In genomic region chr2:47208852-47209606, GRCh38 we compare ENCODE assay signal across 15 cellular contexts. TPM values are rescaled to one million over a fixed set of nuclear protein-coding genes. Genes with fewer than 3 reads are reported as not detected.
A peak's percentile ranks its signal among the peaks of the same experiment; 100 is the strongest.
DNase-seq lines count a peak whose midpoint lies in the region; ATAC-seq and TF ChIP-seq lines count a peak whose summit lies in the region.
"Had no signal": no experiment of that assay in that cellular context is flagged by ENCODE, and none has a peak within 500 bp of the region (broad histone marks: within the 10 kb centered on the region; RNA-seq: fewer than 3 reads in every experiment).

No MANE protein-coding gene starts in this region.

- POLR2A ChIA-PET in Caco-2 (lab: Charles Lee), result no interaction called here

- H3K27ac Mint-ChIP-seq in Caco-2 (ENCODE audit: unreplicated experiment) (peak overlapping the region; percentile 80), progenitor cell of endocrine pancreas (no peak overlapping the region)
- H3K27ac Mint-ChIP-seq in T-helper 2 cell treated with Interferon-gamma antibody and Interleukin-4, amounts not matched to agents 5 μg/mL and 100 μg/mL, for 36 hours, result no peak overlapping the region
- H3K27ac Mint-ChIP-seq: T-helper 17 cell had no signal

- H3K4me1 ChIP-seq in Caco-2 (peaks cover 17% of the 10 kb centered on the region), lower lobe of right lung (peaks cover 9% of the 10 kb centered on the region)
- H3K4me1 ChIP-seq: prostate gland had no signal

- H3K4me3 ChIP-seq in Caco-2 (ENCODE audit: low read depth, low read length) (no peak overlapping the region), HL-60 (replicated peaks; ENCODE audit: insufficient read depth, low read length) (no peak overlapping the region), lower lobe of right lung (no peak overlapping the region)
- H3K4me3 ChIP-seq: prostate gland had no signal

- CTCF ChIA-PET in Caco-2 (lab: Charles Lee), result no interaction called here

- intact Hi-C loops in Caco-2 (cut with micrococcal nuclease; ENCODE audit: unreplicated experiment) (loop anchor here (5.0 kb wide), 1 partner anchor 103 kb away; no protein-coding TSS in a partner anchor), lower lobe of right lung (cut with DNase I) (no loop called here)

- ATAC-seq in lower lobe of right lung, result peak; percentile 75 to 89
- ATAC-seq: T-helper 17 cell had no signal

- DNase-seq in Caco-2, result peak; percentile 54 to 71
- peak; percentile 32 to 52 for DNase-seq in HL-60 (ENCODE audit: low read depth in 1 of 2, low spot score in 1 of 2)
- peak; percentile 95 for DNase-seq in amniotic epithelial cell (ENCODE audit: low read depth)
- no peak for DNase-seq in lower lobe of right lung
- no peak for DNase-seq in NCI-H526 treated with DMSO at 0.1 percent for 48 hours (lab: John Stamatoyannopoulos, UW)
- no peak for DNase-seq in progenitor cell of endocrine pancreas (ENCODE audit: low spot score, unreplicated experiment)
- no peak for DNase-seq in T-helper 2 cell treated with Interferon-gamma antibody and Interleukin-4, amounts not matched to agents 5 μg/mL and 100 μg/mL, for 36 hours (ENCODE audit: low spot score)
- DNase-seq in medulla oblongata (ENCODE audit: extremely low spot score), result no peak
- DNase-seq: activated CD4-positive, alpha-beta T cell treated with anti-CD3 and anti-CD28 coated beads for 4 hours; activated T-cell treated with anti-CD3 and anti-CD28 coated beads, Interleukin-2, amount 50 U/mL, for 48 hours; NCI-H2081; T-helper 17 cell had no signal

- H3K36me3 Mint-ChIP-seq in Caco-2 (ENCODE audit: insufficient read depth, unreplicated experiment), result peaks cover 6% of the 10 kb centered on the region
- H3K36me3 Mint-ChIP-seq in progenitor cell of endocrine pancreas (ENCODE audit: insufficient read depth), result no peaks in the 10 kb centered on the region
- no peaks in the 10 kb centered on the region for H3K36me3 Mint-ChIP-seq in T-helper 2 cell treated with Interferon-gamma antibody and Interleukin-4, amounts not matched to agents 5 μg/mL and 100 μg/mL, for 36 hours (ENCODE audit: low read depth)

- H3K4me3 Mint-ChIP-seq in Caco-2 (ENCODE audit: unreplicated experiment) (peak overlapping the region; percentile 16), progenitor cell of endocrine pancreas (ENCODE audit: low read depth) (no peak overlapping the region)
- H3K4me3 Mint-ChIP-seq in T-helper 2 cell treated with Interferon-gamma antibody and Interleukin-4, amounts not matched to agents 5 μg/mL and 100 μg/mL, for 36 hours, result no peak overlapping the region
- H3K4me3 Mint-ChIP-seq: T-helper 17 cell had no signal

- BruUV-seq in Caco-2 (replicated peaks; lab: Mats Ljungman, UMichigan), result TSS peak; percentile 54

- H3K9me3 ChIP-seq in Caco-2 (no peaks in the 10 kb centered on the region), lower lobe of right lung (no peaks in the 10 kb centered on the region)
- H3K9me3 ChIP-seq: prostate gland had no signal

- H3K9me3 Mint-ChIP-seq in Caco-2 (ENCODE audit: unreplicated experiment), result peaks cover 5% of the 10 kb centered on the region
- peaks cover 3% of the 10 kb centered on the region for H3K9me3 Mint-ChIP-seq in progenitor cell of endocrine pancreas (ENCODE audit: low read depth)
- no peaks in the 10 kb centered on the region for H3K9me3 Mint-ChIP-seq in T-helper 2 cell treated with Interferon-gamma antibody and Interleukin-4, amounts not matched to agents 5 μg/mL and 100 μg/mL, for 36 hours

- H3K27ac ChIP-seq in HL-60 (replicated peaks) (no peak overlapping the region; the same call in 1 of the 2 replicates), lower lobe of right lung (no peak overlapping the region)
- H3K27ac ChIP-seq: KMS-11, prostate gland had no signal

- peaks cover 31% of the 10 kb centered on the region for H3K4me1 Mint-ChIP-seq in Caco-2 (ENCODE audit: low read depth, unreplicated experiment)
- peaks cover 12% of the 10 kb centered on the region for H3K4me1 Mint-ChIP-seq in progenitor cell of endocrine pancreas (ENCODE audit: low read depth)
- no peaks in the 10 kb centered on the region for H3K4me1 Mint-ChIP-seq in T-helper 2 cell treated with Interferon-gamma antibody and Interleukin-4, amounts not matched to agents 5 μg/mL and 100 μg/mL, for 36 hours (ENCODE audit: low read depth)

- H3K27me3 Mint-ChIP-seq in Caco-2 (ENCODE audit: insufficient read depth, unreplicated experiment), result no peaks in the 10 kb centered on the region
- peaks cover 25% of the 10 kb centered on the region for H3K27me3 Mint-ChIP-seq in progenitor cell of endocrine pancreas
- H3K27me3 Mint-ChIP-seq in T-helper 2 cell treated with Interferon-gamma antibody and Interleukin-4, amounts not matched to agents 5 μg/mL and 100 μg/mL, for 36 hours (ENCODE audit: low read depth), result peaks cover 18% of the 10 kb centered on the region

- H3K27me3 ChIP-seq in Caco-2 (replicated peaks; ENCODE audit: control insufficient read depth, insufficient read depth, low read length) (no peaks in the 10 kb centered on the region), HL-60 (ENCODE audit: insufficient read depth, poor library complexity, severe bottlenecking) (no peaks in the 10 kb centered on the region), lower lobe of right lung (ENCODE audit: low read depth) (no peaks in the 10 kb centered on the region)

- H3K36me3 ChIP-seq in Caco-2 (ENCODE audit: control insufficient read depth, insufficient read depth, low read length), result no peaks in the 10 kb centered on the region
- no peaks in the 10 kb centered on the region for H3K36me3 ChIP-seq in lower lobe of right lung
- H3K36me3 ChIP-seq: prostate gland had no signal

- TF ChIP-seq CTCF in Caco-2 (IDR thresholded peaks at IDR 0.05; ENCODE audit: insufficient read depth in 1 of 2, low read depth in 1 of 2, low read length in 1 of 2, severe bottlenecking in 1 of 2, unreplicated experiment in 1 of 2) (no peak), HL-60 (IDR thresholded peaks at IDR 0.05; ENCODE audit: insufficient read depth, low read length) (no peak), lower lobe of right lung (IDR thresholded peaks at IDR 0.05) (no peak), progenitor cell of endocrine pancreas (IDR thresholded peaks at IDR 0.05; ENCODE audit: unreplicated experiment) (no peak)

RNA-seq across cellular contexts. Expression of gene CALM2, which starts 32.7 kb away (rescaled TPM):
- total RNA-seq in Caco-2 (2022), result 806 and 843 TPM in 2 replicates
- total RNA-seq in lower lobe of right lung, result 469 TPM
- total RNA-seq in progenitor cell of endocrine pancreas, result 440 and 445 TPM in 2 replicates

RNA-seq across cellular contexts. Expression of gene STPG4, which starts 53.9 kb away (rescaled TPM):
- 0.46 and 0.79 TPM in 2 replicates for total RNA-seq in Caco-2 (2022)
- total RNA-seq in lower lobe of right lung, result 0.77 TPM
- total RNA-seq in progenitor cell of endocrine pancreas, result 0.33 and 0.34 TPM in 2 replicates
- total RNA-seq: urinary bladder had no signal

Comparison
In these comparisons a context has a peak if more than half of its experiments do, and no peak if none do; other contexts are left out.
1. DNase-seq: peak in Caco-2 (2 of 2), HL-60 (2 of 2) and amniotic epithelial cell (single experiment); none in lower lobe of right lung (single experiment), NCI-H526 treated with DMSO at 0.1 percent for 48 hours (single experiment), progenitor cell of endocrine pancreas (single experiment), T-helper 2 cell treated with Interferon-gamma antibody and Interleukin-4, amounts not matched to agents 5 μg/mL and 100 μg/mL, for 36 hours (single experiment) and medulla oblongata (single experiment).